1 cellular context compared by ENCODE assay signal in genomic region chr1:153907134-153907533, GRCh38.
A peak's percentile ranks its signal among the peaks of the same experiment; 100 is the strongest.
TF ChIP-seq lines count a peak whose summit lies in the region.

No MANE protein-coding gene starts in this region.

TF ChIP-seq in K562, 482 proteins besides CTCF, POLR2A, EP300 and RAD21:
- no peak for TF ChIP-seq SUPT5H (IDR thresholded peaks at IDR 0.05)
- 0 out of 2 replicates have a peak, but pooled peaks have one; percentile 17 for TF ChIP-seq CHAMP1 (IDR thresholded peaks at IDR 0.05)
- TF ChIP-seq RBM15 (IDR thresholded peaks at IDR 0.05; ENCODE audit: insufficient read depth, low read length) = no peak
- no peak for TF ChIP-seq GATAD2B (IDR thresholded peaks at IDR 0.05; ENCODE audit: borderline replicate concordance)
- no peak for TF ChIP-seq SRF (CRISPR knock-in tag; IDR thresholded peaks at IDR 0.05)
- TF ChIP-seq NCOR1 (IDR thresholded peaks at IDR 0.05) = no peak
- TF ChIP-seq ZNF3 (CRISPR knock-in tag; IDR thresholded peaks at IDR 0.05) = no peak
- no peak for TF ChIP-seq REST (CRISPR knock-in tag; IDR thresholded peaks at IDR 0.05; ENCODE audit: low read depth)
- no peak for TF ChIP-seq PML (IDR thresholded peaks at IDR 0.05; ENCODE audit: low read length)
- peak; percentile 78 for TF ChIP-seq ZNF146 (CRISPR knock-in tag; IDR thresholded peaks at IDR 0.05; ENCODE audit: unreplicated experiment)
- no peak for TF ChIP-seq NUFIP1 (IDR thresholded peaks at IDR 0.05; ENCODE audit: partially characterized antibody)
- TF ChIP-seq ZNF174 (CRISPR knock-in tag; IDR thresholded peaks at IDR 0.05) = no peak
